Comparison of ENCODE assay signal across 25 cellular contexts in genomic region chr20:62572980-62573379, GRCh38.
DNase-seq lines count a peak whose midpoint lies in the region; ATAC-seq and TF ChIP-seq lines count a peak whose summit lies in the region.
"Had no signal": no experiment of that assay in that cellular context is flagged by ENCODE, and none has a peak within 500 bp of the region (broad histone marks: within the 10 kb centered on the region; RNA-seq: fewer than 3 reads in every experiment).

No MANE protein-coding gene starts in this region.

- no peaks in the 10 kb centered on the region for H3K36me3 Mint-ChIP-seq in neural progenitor cell
- H3K36me3 Mint-ChIP-seq: CD14-positive monocyte; CD8-positive, alpha-beta memory T cell had no signal

- DNase-seq in neural progenitor cell (ENCODE audit: low spot score) (peak; percentile 44), inferior parietal cortex (ENCODE audit: extremely low spot score) (no peak), AML-193 (lab: John Stamatoyannopoulos, UW) (no peak), cerebellar cortex (ENCODE audit: low spot score) (no peak)
- DNase-seq: BE2C; CD8-positive, alpha-beta memory T cell; DMS 273 treated with DMSO at 0.1 percent for 48 hours; DMS79; EL; GF-D8; H7; MM.1S; NCI-H1048; NCI-H1417; NCI-H1694; NCI-H2029 treated with DMSO at 0.1 percent for 48 hours; NCI-H526 treated with DMSO at 0.1 percent for 48 hours; SHP77 had no signal

- no peak overlapping the region for H3K9ac ChIP-seq in neural progenitor cell
- H3K9ac ChIP-seq: KMS-11 had no signal

- POLR2A ChIA-PET in HEK293 (lab: Yijun Ruan, JAX), result no interaction called here

- peaks cover 5% of the 10 kb centered on the region for H3F3A ChIP-seq in neural progenitor cell (ENCODE audit: low read depth)

- H3K27ac ChIP-seq in HEK293 (ENCODE audit: extremely low read depth, low read depth, low read length) (no peak overlapping the region), neural progenitor cell (no peak overlapping the region)
- H3K27ac ChIP-seq: KMS-11, RWPE1 had no signal

- TF ChIP-seq CTCF in HEK293 (tag by site-specific recombination; IDR thresholded peaks at IDR 0.05) (no peak), neural progenitor cell (IDR thresholded peaks at IDR 0.05) (no peak)

- H3K9me3 Mint-ChIP-seq in neural progenitor cell, result no peaks in the 10 kb centered on the region
- H3K9me3 Mint-ChIP-seq: CD8-positive, alpha-beta memory T cell had no signal

- no peaks in the 10 kb centered on the region for H3K79me2 ChIP-seq in neural progenitor cell (ENCODE audit: low read depth)

- H4K20me1 ChIP-seq in neural progenitor cell (ENCODE audit: low read depth), result peaks cover 19% of the 10 kb centered on the region

- no peak for ATAC-seq in GM19397 (IDR thresholded peaks at IDR 0.05; ENCODE audit: unreplicated experiment)
- ATAC-seq: Panc1 had no signal

- H3K9me3 ChIP-seq in HEK293 (ENCODE audit: control insufficient read depth, insufficient read depth, low read depth, low read length) (no peaks in the 10 kb centered on the region), neural progenitor cell (ENCODE audit: low read depth) (no peaks in the 10 kb centered on the region)
- H3K9me3 ChIP-seq: BE2C had no signal

- no peaks in the 10 kb centered on the region for H3K36me3 ChIP-seq in HEK293 (ENCODE audit: control insufficient read depth in 2 of 2, insufficient read depth in 1 of 2, low read length in 2 of 2)
- H3K36me3 ChIP-seq in neural progenitor cell, result no peaks in the 10 kb centered on the region
- H3K36me3 ChIP-seq: BE2C had no signal

- no peak overlapping the region for H2AFZ ChIP-seq in neural progenitor cell (replicated peaks)

- peaks cover 23% of the 10 kb centered on the region for H3K27me3 Mint-ChIP-seq in neural progenitor cell (ENCODE audit: insufficient read depth, low read depth)

- peaks cover 17% of the 10 kb centered on the region for H3K27me3 ChIP-seq in neural progenitor cell
- H3K27me3 ChIP-seq: BE2C had no signal

- H3K4me3 Mint-ChIP-seq in neural progenitor cell, result no peak overlapping the region
- H3K4me3 Mint-ChIP-seq: CD8-positive, alpha-beta memory T cell had no signal

- H3K4me3 ChIP-seq in HEK293 (ENCODE audit: low read depth, low read length) (no peak overlapping the region), neural progenitor cell (no peak overlapping the region)

- no peak overlapping the region for H3K27ac Mint-ChIP-seq in neural progenitor cell
- H3K27ac Mint-ChIP-seq: CD14-positive monocyte; CD8-positive, alpha-beta memory T cell had no signal

- CTCF ChIA-PET in HEK293 (lab: Yijun Ruan, JAX), result no interaction called here

- H3K4me1 Mint-ChIP-seq in neural progenitor cell, result peaks cover 14% of the 10 kb centered on the region
- H3K4me1 Mint-ChIP-seq: CD14-positive monocyte had no signal

- H3K4me1 ChIP-seq in HEK293 (ENCODE audit: control insufficient read depth, insufficient read depth, low read length) (no peaks in the 10 kb centered on the region), neural progenitor cell (no peaks in the 10 kb centered on the region)
- H3K4me1 ChIP-seq: BE2C had no signal

- no peak overlapping the region for H3K4me2 ChIP-seq in neural progenitor cell
- H3K4me2 ChIP-seq: KMS-11 had no signal

TF ChIP-seq in HEK293, 187 proteins besides CTCF, POLR2A, EP300 and RAD21:
- TF ChIP-seq, protein P1, sequence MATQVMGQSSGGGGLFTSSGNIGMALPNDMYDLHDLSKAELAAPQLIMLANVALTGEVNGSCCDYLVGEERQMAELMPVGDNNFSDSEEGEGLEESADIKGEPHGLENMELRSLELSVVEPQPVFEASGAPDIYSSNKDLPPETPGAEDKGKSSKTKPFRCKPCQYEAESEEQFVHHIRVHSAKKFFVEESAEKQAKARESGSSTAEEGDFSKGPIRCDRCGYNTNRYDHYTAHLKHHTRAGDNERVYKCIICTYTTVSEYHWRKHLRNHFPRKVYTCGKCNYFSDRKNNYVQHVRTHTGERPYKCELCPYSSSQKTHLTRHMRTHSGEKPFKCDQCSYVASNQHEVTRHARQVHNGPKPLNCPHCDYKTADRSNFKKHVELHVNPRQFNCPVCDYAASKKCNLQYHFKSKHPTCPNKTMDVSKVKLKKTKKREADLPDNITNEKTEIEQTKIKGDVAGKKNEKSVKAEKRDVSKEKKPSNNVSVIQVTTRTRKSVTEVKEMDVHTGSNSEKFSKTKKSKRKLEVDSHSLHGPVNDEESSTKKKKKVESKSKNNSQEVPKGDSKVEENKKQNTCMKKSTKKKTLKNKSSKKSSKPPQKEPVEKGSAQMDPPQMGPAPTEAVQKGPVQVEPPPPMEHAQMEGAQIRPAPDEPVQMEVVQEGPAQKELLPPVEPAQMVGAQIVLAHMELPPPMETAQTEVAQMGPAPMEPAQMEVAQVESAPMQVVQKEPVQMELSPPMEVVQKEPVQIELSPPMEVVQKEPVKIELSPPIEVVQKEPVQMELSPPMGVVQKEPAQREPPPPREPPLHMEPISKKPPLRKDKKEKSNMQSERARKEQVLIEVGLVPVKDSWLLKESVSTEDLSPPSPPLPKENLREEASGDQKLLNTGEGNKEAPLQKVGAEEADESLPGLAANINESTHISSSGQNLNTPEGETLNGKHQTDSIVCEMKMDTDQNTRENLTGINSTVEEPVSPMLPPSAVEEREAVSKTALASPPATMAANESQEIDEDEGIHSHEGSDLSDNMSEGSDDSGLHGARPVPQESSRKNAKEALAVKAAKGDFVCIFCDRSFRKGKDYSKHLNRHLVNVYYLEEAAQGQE (tag by site-specific recombination; IDR thresholded peaks at IDR 0.05), result peak; percentile 90
- TF ChIP-seq ZNF146 (tag by site-specific recombination; IDR thresholded peaks at IDR 0.05) (no peak), ZNF138 (tag by site-specific recombination; IDR thresholded peaks at IDR 0.05; ENCODE audit: borderline replicate concordance) (no peak), ZNF645 (tag by site-specific recombination; IDR thresholded peaks at IDR 0.05) (no peak)

TF ChIP-seq in PFSK-1, 5 proteins besides CTCF, POLR2A, EP300 and RAD21:
- no peak for TF ChIP-seq FOXP2 (optimal IDR thresholded peaks at IDR 0.05; ENCODE audit: borderline replicate concordance, extremely low read depth, extremely low read length, insufficient read depth)
- TF ChIP-seq, protein P1 (IDR thresholded peaks at IDR 0.05; ENCODE audit: insufficient read depth in 1 of 2, low read depth in 2 of 2, low read length in 2 of 2), result peak; percentile 73 to 90
TF ChIP-seq in PFSK-1: peak in this region for 1.
